ENCODE assay signal across 8 cellular contexts in the genomic region with DNA sequence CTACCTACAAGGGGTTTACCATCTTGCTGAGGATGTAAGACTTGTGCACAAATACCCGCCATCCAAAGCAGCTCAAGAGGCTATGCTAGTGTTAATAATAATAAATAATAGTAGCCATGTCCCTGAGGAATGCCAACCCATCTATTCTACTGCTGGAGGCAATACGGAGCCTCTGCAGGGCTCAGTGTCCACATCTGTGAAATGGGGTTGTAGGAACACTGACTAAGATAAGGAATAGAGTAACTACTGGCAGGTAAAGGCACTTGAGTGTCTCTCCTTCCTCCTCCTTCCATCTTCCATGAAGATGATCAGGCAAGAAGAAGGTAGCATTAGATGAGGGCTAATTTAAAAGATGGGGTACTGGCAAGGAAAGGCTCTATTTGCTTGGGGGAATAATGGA.
"Had no signal": no experiment of that assay in that cellular context is flagged by ENCODE, and none has a peak within 500 bp of the region (broad histone marks: within the 10 kb centered on the region; RNA-seq: fewer than 3 reads in every experiment).

No MANE protein-coding gene starts in this region.

- ATAC-seq: GM12878 had no signal

- FAIRE-seq: G401.6, GM12878, GM12891, GM12892, GM18507, GM19239 had no signal

- DNase-seq: GDM1, GF-D8 had no signal

- H3K4me3 ChIP-seq: GM12878 had no signal
